ENCODE assay signal across 1 cellular context in genomic region chr7:137980308-137980707, GRCh38.
TF ChIP-seq lines count a peak whose summit lies in the region.

No MANE protein-coding gene starts in this region.

TF ChIP-seq in HepG2, 621 proteins besides CTCF, POLR2A, EP300 and RAD21:
- TF ChIP-seq ARID5B (CRISPR knock-in tag; IDR thresholded peaks at IDR 0.05): no peak
- TF ChIP-seq KDM1A (CRISPR knock-in tag; IDR thresholded peaks at IDR 0.05): no peak
- no peak for TF ChIP-seq ZNF567 (CRISPR knock-in tag; IDR thresholded peaks at IDR 0.05; ENCODE audit: borderline replicate concordance)
- no peak for TF ChIP-seq ZKSCAN1 (IDR thresholded peaks at IDR 0.05; ENCODE audit: low read length)
- TF ChIP-seq FOXO4 (CRISPR knock-in tag; conservative IDR thresholded peaks at IDR 0.05): no peak
- TF ChIP-seq MTERF4 (CRISPR knock-in tag; IDR thresholded peaks at IDR 0.05): no peak
- no peak for TF ChIP-seq MED13 (CRISPR knock-in tag; IDR thresholded peaks at IDR 0.05)
- TF ChIP-seq TFDP2 (CRISPR knock-in tag; IDR thresholded peaks at IDR 0.05): no peak
- no peak for TF ChIP-seq ZFYVE20 (CRISPR knock-in tag; IDR thresholded peaks at IDR 0.05; ENCODE audit: borderline replicate concordance, low read depth)
- no peak for TF ChIP-seq AHR (CRISPR knock-in tag; IDR thresholded peaks at IDR 0.05)
- TF ChIP-seq TSC22D2 (CRISPR knock-in tag; IDR thresholded peaks at IDR 0.05; ENCODE audit: borderline replicate concordance): no peak
- TF ChIP-seq PLSCR1 (CRISPR knock-in tag; IDR thresholded peaks at IDR 0.05; ENCODE audit: borderline replicate concordance): no peak
- no peak for TF ChIP-seq RFXAP (CRISPR knock-in tag; IDR thresholded peaks at IDR 0.05; ENCODE audit: borderline replicate concordance)
- TF ChIP-seq ZNF282 (IDR thresholded peaks at IDR 0.05; ENCODE audit: partially characterized antibody): no peak
- TF ChIP-seq MTF2 (CRISPR knock-in tag; IDR thresholded peaks at IDR 0.05; ENCODE audit: borderline replicate concordance): no peak
- no peak for TF ChIP-seq TBP (CRISPR knock-in tag; IDR thresholded peaks at IDR 0.05)
- TF ChIP-seq TOE1 (CRISPR knock-in tag; IDR thresholded peaks at IDR 0.05): no peak
